ENCODE assay signal across 37 cellular contexts in genomic region chr10:35507519-35508109, GRCh38.
"Had no signal": no experiment of that assay in that cellular context is flagged by ENCODE, and none has a peak within 500 bp of the region (broad histone marks: within the 10 kb centered on the region; RNA-seq: fewer than 3 reads in every experiment).

No MANE protein-coding gene starts in this region.

- ATAC-seq: activated CD8-positive, alpha-beta T cell treated with anti-CD3 and anti-CD28 coated beads for 36 hours; activated naive CD4-positive, alpha-beta T cell treated with anti-CD3 and anti-CD28 coated beads, Interleukin-2, amount 50 U/mL, for 72 hours; activated T-cell treated with anti-CD3 and anti-CD28 coated beads, Interleukin-2, amount 50 U/mL, for 4 hours; activated T-cell treated with anti-CD3 and anti-CD28 coated beads, Interleukin-2, amount 50 U/mL, for 72 hours; activated T-helper 17 cell treated with anti-CD3 and anti-CD28 coated beads, Interleukin-2, amount 50 U/mL, for 72 hours; body of pancreas had no signal

- H3K9me3 Mint-ChIP-seq: activated B cell treated with CpG ODN at 0.5 μM for 24 hours; activated CD4-positive, alpha-beta memory T cell treated with anti-CD3 and anti-CD28 coated beads for 36 hours; activated CD4-positive, alpha-beta T cell treated with anti-CD3 and anti-CD28 coated beads, Interleukin-2, amount 10 ng/mL, durations not matched to agents 24 days and 14 days; activated CD8-positive, alpha-beta T cell treated with anti-CD3 and anti-CD28 coated beads for 36 hours; activated naive CD4-positive, alpha-beta T cell treated with anti-CD3 and anti-CD28 coated beads for 36 hours; activated naive CD4-positive, alpha-beta T cell treated with anti-CD3 and anti-CD28 coated beads, Interleukin-2, amount 50 U/mL, for 72 hours; activated naive CD8-positive, alpha-beta T cell treated with anti-CD3 and anti-CD28 coated beads for 36 hours; activated T-cell treated with anti-CD3 and anti-CD28 coated beads, Interleukin-2, amount 50 U/mL, for 4 hours; activated T-cell treated with anti-CD3 and anti-CD28 coated beads, Interleukin-2, amount 50 U/mL, for 72 hours; activated T-helper 1 cell treated with anti-CD3 and anti-CD28 coated beads, Interleukin-12 subunit alpha, Interleukin-12 subunit beta, Interleukin-2, Interleukin-4 antibody, amounts not matched to agents 30 ng/mL and 10 ng/mL and 1 ng/mL, durations not matched to agents 14 hours and 24 hours and 36 hours; activated T-helper 17 cell treated with anti-CD3 and anti-CD28 coated beads, Interleukin-2, amount 50 U/mL, for 72 hours; T-helper 1 cell treated with Interleukin-12 subunit alpha and Interleukin-12 subunit beta and Interleukin-4 antibody, amounts not matched to agents 30 μg/mL and 1 μg/mL, for 36 hours; T-helper 2 cell treated with Interferon-gamma antibody and Interleukin-4, amounts not matched to agents 5 μg/mL and 100 μg/mL, for 36 hours had no signal

- H3K27me3 ChIP-seq: adrenal gland, body of pancreas, brain microvascular endothelial cell, breast epithelium had no signal

- H3K27me3 Mint-ChIP-seq: activated B cell treated with CpG ODN at 0.5 μM for 24 hours; activated CD4-positive, alpha-beta memory T cell treated with anti-CD3 and anti-CD28 coated beads for 36 hours; activated CD4-positive, alpha-beta T cell treated with anti-CD3 and anti-CD28 coated beads, Interleukin-2, amount 10 ng/mL, durations not matched to agents 24 days and 14 days; activated CD8-positive, alpha-beta T cell treated with anti-CD3 and anti-CD28 coated beads for 36 hours; activated naive CD8-positive, alpha-beta T cell treated with anti-CD3 and anti-CD28 coated beads for 36 hours; activated T-helper 17 cell treated with anti-CD3 and anti-CD28 coated beads, Interleukin-2, amount 50 U/mL, for 72 hours had no signal

- H3K36me3 ChIP-seq: adrenal gland, brain microvascular endothelial cell, breast epithelium had no signal

- H3K4me3 ChIP-seq: adrenal gland, body of pancreas, breast epithelium had no signal

- H3K27ac ChIP-seq: adrenal gland, body of pancreas, brain microvascular endothelial cell, breast epithelium, VCaP had no signal

- H3K4me3 Mint-ChIP-seq: activated B cell treated with CpG ODN at 0.5 μM for 24 hours; activated CD4-positive, alpha-beta memory T cell treated with anti-CD3 and anti-CD28 coated beads for 36 hours; activated CD4-positive, alpha-beta T cell treated with anti-CD3 and anti-CD28 coated beads, Interleukin-2, amount 10 ng/mL, durations not matched to agents 24 days and 14 days; activated CD8-positive, alpha-beta T cell treated with anti-CD3 and anti-CD28 coated beads for 36 hours; activated naive CD4-positive, alpha-beta T cell treated with anti-CD3 and anti-CD28 coated beads for 36 hours; activated naive CD8-positive, alpha-beta T cell treated with anti-CD3 and anti-CD28 coated beads for 36 hours; activated T-cell treated with anti-CD3 and anti-CD28 coated beads, Interleukin-2, amount 50 U/mL, for 4 hours; activated T-cell treated with anti-CD3 and anti-CD28 coated beads, Interleukin-2, amount 50 U/mL, for 72 hours; activated T-helper 1 cell treated with anti-CD3 and anti-CD28 coated beads, Interleukin-12 subunit alpha, Interleukin-12 subunit beta, Interleukin-2, Interleukin-4 antibody, amounts not matched to agents 30 ng/mL and 10 ng/mL and 1 ng/mL, durations not matched to agents 14 hours and 24 hours and 36 hours; activated T-helper 17 cell treated with anti-CD3 and anti-CD28 coated beads, Interleukin-2, amount 50 U/mL, for 72 hours; T-helper 1 cell treated with Interleukin-12 subunit alpha and Interleukin-12 subunit beta and Interleukin-4 antibody, amounts not matched to agents 30 μg/mL and 1 μg/mL, for 36 hours; T-helper 2 cell treated with Interferon-gamma antibody and Interleukin-4, amounts not matched to agents 5 μg/mL and 100 μg/mL, for 36 hours had no signal

- H3K4me1 Mint-ChIP-seq: activated CD4-positive, alpha-beta T cell treated with anti-CD3 and anti-CD28 coated beads, Interleukin-2, amount 10 ng/mL, durations not matched to agents 24 days and 14 days had no signal

- FAIRE-seq: astrocyte, TTC549 had no signal

- H3K4me1 ChIP-seq: adrenal gland, breast epithelium had no signal

- H3K27ac Mint-ChIP-seq: activated B cell treated with CpG ODN at 0.5 μM for 24 hours; activated CD4-positive, alpha-beta memory T cell treated with anti-CD3 and anti-CD28 coated beads for 36 hours; activated CD4-positive, alpha-beta T cell treated with anti-CD3 and anti-CD28 coated beads, Interleukin-2, amount 10 ng/mL, durations not matched to agents 24 days and 14 days; activated CD8-positive, alpha-beta T cell treated with anti-CD3 and anti-CD28 coated beads for 36 hours; activated naive CD4-positive, alpha-beta T cell treated with anti-CD3 and anti-CD28 coated beads for 36 hours; activated naive CD4-positive, alpha-beta T cell treated with anti-CD3 and anti-CD28 coated beads, Interleukin-2, amount 50 U/mL, for 72 hours; activated naive CD8-positive, alpha-beta T cell treated with anti-CD3 and anti-CD28 coated beads for 36 hours; activated T-cell treated with anti-CD3 and anti-CD28 coated beads, Interleukin-2, amount 50 U/mL, for 72 hours; activated T-helper 1 cell treated with anti-CD3 and anti-CD28 coated beads, Interleukin-12 subunit alpha, Interleukin-12 subunit beta, Interleukin-2, Interleukin-4 antibody, amounts not matched to agents 30 ng/mL and 10 ng/mL and 1 ng/mL, durations not matched to agents 14 hours and 24 hours and 36 hours; T-helper 1 cell treated with Interleukin-12 subunit alpha and Interleukin-12 subunit beta and Interleukin-4 antibody, amounts not matched to agents 30 μg/mL and 1 μg/mL, for 36 hours; T-helper 2 cell treated with Interferon-gamma antibody and Interleukin-4, amounts not matched to agents 5 μg/mL and 100 μg/mL, for 36 hours had no signal

- DNase-seq: activated B cell treated with CpG ODN at 0.5 μM for 24 hours; activated CD4-positive, alpha-beta memory T cell treated with anti-CD3 and anti-CD28 coated beads for 36 hours; activated CD4-positive, alpha-beta T cell treated with anti-CD3 and anti-CD28 coated beads for 4 hours; activated CD4-positive, alpha-beta T cell treated with anti-CD3 and anti-CD28 coated beads, Interleukin-2, amount 10 ng/mL, durations not matched to agents 24 days and 14 days; activated CD4-positive, alpha-beta T cell treated with anti-CD3 and anti-CD28 coated beads, Interleukin-2, amount 50 U/mL, for 1 hour; activated CD4-positive, alpha-beta T cell treated with anti-CD3 and anti-CD28 coated beads, Interleukin-2, amount 50 U/mL, for 4 hours; activated CD4-positive, CD25-positive, alpha-beta regulatory T cell treated with anti-CD3 and anti-CD28 coated beads, Interleukin-2, amount 50 U/mL, for 72 hours; activated CD8-positive, alpha-beta memory T cell treated with anti-CD3 and anti-CD28 coated beads, Interleukin-2, amount 50 U/mL, for 4 hours; activated CD8-positive, alpha-beta T cell treated with anti-CD3 and anti-CD28 coated beads for 36 hours; activated effector memory CD4-positive, alpha-beta T cell treated with anti-CD3 and anti-CD28 coated beads, Interleukin-2, amount 50 U/mL, for 16 hours; activated gamma-delta T cell treated with Interleukin-2 at 50 U/mL for 16 hours; activated naive CD4-positive, alpha-beta T cell; activated naive CD4-positive, alpha-beta T cell treated with anti-CD3 and anti-CD28 coated beads for 36 hours; activated naive CD4-positive, alpha-beta T cell treated with anti-CD3 and anti-CD28 coated beads, Interleukin-2, amount 50 U/mL, for 16 hours; activated naive CD8-positive, alpha-beta T cell treated with anti-CD3 and anti-CD28 coated beads for 36 hours; activated T-cell treated with anti-CD3 and anti-CD28 coated beads for 4 hours; activated T-cell treated with anti-CD3 and anti-CD28 coated beads, Interleukin-2, amount 50 U/mL, for 1 hour; activated T-cell treated with anti-CD3 and anti-CD28 coated beads, Interleukin-2, amount 50 U/mL, for 4 hours; activated T-cell treated with anti-CD3 and anti-CD28 coated beads, Interleukin-2, amount 50 U/mL, for 72 hours; adrenal gland; amniotic stem cell; aorta; body of pancreas; brain microvascular endothelial cell; central memory CD4-positive, alpha-beta T cell; T-helper 1 cell; T-helper 2 cell; T-helper 9 cell had no signal

- H3K9me3 ChIP-seq: adrenal gland, body of pancreas, breast epithelium had no signal
